13 cellular contexts compared by ENCODE assay signal in the genomic region with DNA sequence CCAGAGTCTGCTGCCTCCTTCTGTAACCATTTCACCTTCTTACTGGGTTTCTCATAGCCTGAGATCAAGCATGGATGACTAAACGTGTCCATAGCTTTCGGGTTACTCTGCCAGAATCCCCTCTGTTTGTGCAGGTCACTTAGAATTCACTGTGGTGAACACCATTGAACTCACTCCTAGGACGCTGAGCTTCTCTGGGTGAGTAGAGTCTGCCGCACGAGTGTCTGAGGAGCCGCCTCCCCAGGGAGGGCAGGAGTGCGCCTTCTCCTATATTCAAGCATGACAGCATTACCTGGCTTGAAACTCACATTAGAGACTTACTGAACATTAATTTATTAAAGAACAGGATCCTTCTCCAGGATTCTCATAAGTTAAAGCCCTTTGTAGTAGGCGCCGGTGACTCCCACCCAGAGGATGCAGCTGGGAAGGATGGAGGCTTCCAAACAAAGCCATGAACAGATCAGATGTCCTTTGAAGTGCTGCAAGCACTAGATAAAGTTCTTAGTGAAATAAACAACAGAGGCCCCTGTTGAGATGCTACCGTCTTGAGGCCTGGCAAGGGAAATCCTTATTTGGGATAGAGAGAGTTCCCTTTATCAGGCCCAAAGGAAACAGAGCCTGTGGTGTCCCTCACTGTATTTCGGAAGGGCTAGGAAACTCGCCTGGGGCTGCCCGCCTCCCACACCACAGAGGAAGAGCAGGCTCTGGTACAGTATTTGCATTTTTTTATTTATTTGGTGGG.
A peak's percentile ranks its signal among the peaks of the same experiment; 100 is the strongest.
DNase-seq lines count a peak whose midpoint lies in the region; ATAC-seq lines count a peak whose summit lies in the region.
"Had no signal": no experiment of that assay in that cellular context is flagged by ENCODE, and none has a peak within 500 bp of the region (broad histone marks: within the 10 kb centered on the region; RNA-seq: fewer than 3 reads in every experiment).

No MANE protein-coding gene starts in this region.

- DNase-seq in activated T-helper 1 cell treated with anti-CD3 and anti-CD28 coated beads, Interleukin-12 subunit alpha, Interleukin-12 subunit beta, Interleukin-2, Interleukin-4 antibody, amounts not matched to agents 30 ng/mL and 10 ng/mL and 1 ng/mL, durations not matched to agents 14 hours and 24 hours and 36 hours (ENCODE audit: low spot score) = no peak
- peak; percentile 95 for DNase-seq in left kidney (ENCODE audit: low read depth, low spot score)
- no peak for DNase-seq in stimulated activated CD8-positive, alpha-beta memory T cell treated with anti-CD3 and anti-CD28 coated beads, Interleukin-4, amount 100 ng/mL, for 48 hours
- no peak for DNase-seq in cortex of kidney (lab: John Stamatoyannopoulos, UW)
- DNase-seq in LoVo (ENCODE audit: low spot score) = no peak
- DNase-seq: DMS 273 treated with DMSO at 0.1 percent for 48 hours, HFFc6, kidney, substantia nigra had no signal

- H3K27ac Mint-ChIP-seq in activated T-helper 1 cell treated with anti-CD3 and anti-CD28 coated beads, Interleukin-12 subunit alpha, Interleukin-12 subunit beta, Interleukin-2, Interleukin-4 antibody, amounts not matched to agents 30 ng/mL and 10 ng/mL and 1 ng/mL, durations not matched to agents 14 hours and 24 hours and 36 hours = peak overlapping the region; percentile 98
- H3K27ac Mint-ChIP-seq: dendritic cell treated with granulocyte-macrophage colony-stimulating factor and Interleukin-4, amounts not matched to agents 40 ng/mL and 50 ng/mL, for 4 days; HFFc6 had no signal

- ATAC-seq in GM18517 (IDR thresholded peaks at IDR 0.05; ENCODE audit: unreplicated experiment) = no peak

- H3K9ac ChIP-seq in BLaER1 treated with 17β-estradiol and CSF1 and Interleukin-3, amounts not matched to agents 10 nM and 100 nM = peak overlapping the region in 6 of 11 experiments; percentile 3 to 54 (median 18); a peak in 3 of 22 replicates
- peak overlapping the region; percentile 22 for H3K9ac ChIP-seq in HUES6 (ENCODE audit: low read length)

- peaks cover 62% of the 10 kb centered on the region for H3K4me1 Mint-ChIP-seq in activated T-helper 1 cell treated with anti-CD3 and anti-CD28 coated beads, Interleukin-12 subunit alpha, Interleukin-12 subunit beta, Interleukin-2, Interleukin-4 antibody, amounts not matched to agents 30 ng/mL and 10 ng/mL and 1 ng/mL, durations not matched to agents 14 hours and 24 hours and 36 hours (ENCODE audit: low read depth)

- peak overlapping the region; percentile 63 to 98 (median 87) for H3K4me2 ChIP-seq in BLaER1 treated with 17β-estradiol and CSF1 and Interleukin-3, amounts not matched to agents 10 nM and 100 nM

- no peaks in the 10 kb centered on the region for H3K36me3 Mint-ChIP-seq in activated T-helper 1 cell treated with anti-CD3 and anti-CD28 coated beads, Interleukin-12 subunit alpha, Interleukin-12 subunit beta, Interleukin-2, Interleukin-4 antibody, amounts not matched to agents 30 ng/mL and 10 ng/mL and 1 ng/mL, durations not matched to agents 14 hours and 24 hours and 36 hours (ENCODE audit: low read depth)

- H4K20me1 ChIP-seq in BLaER1 treated with 17β-estradiol and CSF1 and Interleukin-3, amounts not matched to agents 10 nM and 100 nM = peaks cover 73 to 100% (median 100%) of the 10 kb centered on the region in 11 experiments

- intact Hi-C loops in activated T-helper 1 cell treated with anti-CD3 and anti-CD28 coated beads, Interleukin-12 subunit alpha, Interleukin-12 subunit beta, Interleukin-2, Interleukin-4 antibody, amounts not matched to agents 30 ng/mL and 10 ng/mL and 1 ng/mL, durations not matched to agents 14 hours and 24 hours and 36 hours (cut with micrococcal nuclease) = loop anchor here (5.0 kb wide), 4 partner anchors 83 to 537 kb away; partner anchors contain the start of genes GAN and GCSH

- H3K9me3 ChIP-seq in BLaER1 treated with 17β-estradiol and CSF1 and Interleukin-3, amounts not matched to agents 10 nM and 100 nM (replicated peaks in 1 of 11) = no peaks in the 10 kb centered on the region
- no peaks in the 10 kb centered on the region for H3K9me3 ChIP-seq in HUES6 (ENCODE audit: control insufficient read depth, insufficient read depth, low read depth, low read length)

- H3K36me3 ChIP-seq in BLaER1 treated with 17β-estradiol and CSF1 and Interleukin-3, amounts not matched to agents 10 nM and 100 nM = peaks cover 0 to 55% (median 11%) of the 10 kb centered on the region in 11 experiments; a peak in 11 of 22 replicates
- H3K36me3 ChIP-seq in HUES6 (ENCODE audit: control insufficient read depth, insufficient read depth, low read length) = no peaks in the 10 kb centered on the region

- H3K4me3 ChIP-seq in BLaER1 treated with 17β-estradiol and CSF1 and Interleukin-3, amounts not matched to agents 10 nM and 100 nM = no peak overlapping the region
- no peak overlapping the region for H3K4me3 ChIP-seq in HUES6 (ENCODE audit: low read depth, low read length)

- peak overlapping the region in 3 of 11 experiments; percentile 3 to 41 (median 24); a peak in 3 of 22 replicates for H3K27ac ChIP-seq in BLaER1 treated with 17β-estradiol and CSF1 and Interleukin-3, amounts not matched to agents 10 nM and 100 nM
- H3K27ac ChIP-seq in HUES6 (ENCODE audit: low read depth, low read length) = peak overlapping the region; percentile 73; the same call in 1 of the 2 replicates

- H3K27me3 Mint-ChIP-seq in activated T-helper 1 cell treated with anti-CD3 and anti-CD28 coated beads, Interleukin-12 subunit alpha, Interleukin-12 subunit beta, Interleukin-2, Interleukin-4 antibody, amounts not matched to agents 30 ng/mL and 10 ng/mL and 1 ng/mL, durations not matched to agents 14 hours and 24 hours and 36 hours (ENCODE audit: insufficient read depth) = no peaks in the 10 kb centered on the region
- H3K27me3 Mint-ChIP-seq: dendritic cell treated with granulocyte-macrophage colony-stimulating factor and Interleukin-4, amounts not matched to agents 40 ng/mL and 50 ng/mL, for 4 days had no signal

- H3K9me3 Mint-ChIP-seq in activated T-helper 1 cell treated with anti-CD3 and anti-CD28 coated beads, Interleukin-12 subunit alpha, Interleukin-12 subunit beta, Interleukin-2, Interleukin-4 antibody, amounts not matched to agents 30 ng/mL and 10 ng/mL and 1 ng/mL, durations not matched to agents 14 hours and 24 hours and 36 hours = no peaks in the 10 kb centered on the region
- H3K9me3 Mint-ChIP-seq: dendritic cell treated with granulocyte-macrophage colony-stimulating factor and Interleukin-4, amounts not matched to agents 40 ng/mL and 50 ng/mL, for 4 days; HFFc6 had no signal

- H3K27me3 ChIP-seq in BLaER1 treated with 17β-estradiol and CSF1 and Interleukin-3, amounts not matched to agents 10 nM and 100 nM = no peaks in the 10 kb centered on the region
- H3K27me3 ChIP-seq in HUES6 (ENCODE audit: control insufficient read depth, insufficient read depth, low read length) = no peaks in the 10 kb centered on the region

- peak overlapping the region; percentile 45 for H3K4me3 Mint-ChIP-seq in activated T-helper 1 cell treated with anti-CD3 and anti-CD28 coated beads, Interleukin-12 subunit alpha, Interleukin-12 subunit beta, Interleukin-2, Interleukin-4 antibody, amounts not matched to agents 30 ng/mL and 10 ng/mL and 1 ng/mL, durations not matched to agents 14 hours and 24 hours and 36 hours
- H3K4me3 Mint-ChIP-seq: dendritic cell treated with granulocyte-macrophage colony-stimulating factor and Interleukin-4, amounts not matched to agents 40 ng/mL and 50 ng/mL, for 4 days; HFFc6 had no signal

- peaks cover 73 to 97% (median 84%) of the 10 kb centered on the region in 10 experiments for H3K4me1 ChIP-seq in BLaER1 treated with 17β-estradiol and CSF1 and Interleukin-3, amounts not matched to agents 10 nM and 100 nM
- peaks cover 61% of the 10 kb centered on the region for H3K4me1 ChIP-seq in HUES6 (ENCODE audit: control insufficient read depth, insufficient read depth, low read length)
